Comparison of ENCODE assay signal across 28 cellular contexts in the genomic region with DNA sequence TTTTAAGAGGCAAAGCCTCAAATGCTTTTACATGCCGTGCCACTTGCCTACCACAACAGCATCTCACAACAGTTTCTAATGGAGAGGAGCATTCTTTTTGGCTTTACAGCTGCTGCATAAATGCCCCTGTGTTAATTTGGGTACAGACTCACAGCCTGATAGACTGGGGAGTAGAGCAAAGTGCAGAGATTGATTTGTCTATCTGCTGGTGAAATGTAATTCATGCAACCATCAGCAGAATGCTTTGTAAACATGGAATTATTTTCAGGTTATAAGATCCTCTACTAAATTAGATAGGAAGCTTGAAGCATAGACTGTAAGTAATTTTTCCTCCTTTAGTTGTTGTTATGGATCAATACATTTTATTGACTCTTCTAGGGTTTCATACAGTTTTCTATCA.
"Had no signal": no experiment of that assay in that cellular context is flagged by ENCODE, and none has a peak within 500 bp of the region (broad histone marks: within the 10 kb centered on the region; RNA-seq: fewer than 3 reads in every experiment).

No MANE protein-coding gene starts in this region.

- H3K27ac Mint-ChIP-seq: memory B cell; naive B cell; natural killer cell treated with Interleukin-12 subunit alpha and Interleukin-12 subunit beta and Interleukin-15 and Interleukin-18, amount 100 ng/mL, for 72 hours; stimulated activated effector memory CD8-positive, alpha-beta T cell treated with anti-CD3 and anti-CD28 coated beads, Interleukin-12 subunit alpha, Interleukin-12 subunit beta, amount 100 ng/mL, for 72 hours had no signal

- H3K9me3 Mint-ChIP-seq: memory B cell; naive B cell; natural killer cell treated with Interleukin-12 subunit alpha and Interleukin-12 subunit beta and Interleukin-15 and Interleukin-18, amount 100 ng/mL, for 72 hours; stimulated activated effector memory CD8-positive, alpha-beta T cell treated with anti-CD3 and anti-CD28 coated beads, Interleukin-12 subunit alpha, Interleukin-12 subunit beta, amount 100 ng/mL, for 72 hours had no signal

- H3K36me3 ChIP-seq: heart right ventricle, neutrophil, pancreas, thoracic aorta, tibial nerve, upper lobe of left lung had no signal

- H3K27ac ChIP-seq: coronary artery, esophagus squamous epithelium, heart right ventricle, neutrophil, pancreas, thoracic aorta, tibial nerve, upper lobe of left lung had no signal

- DNase-seq: dermis blood vessel endothelial cell; effector memory CD4-positive, alpha-beta T cell; erythroblast; esophagus squamous epithelium; foreskin melanocyte; glutamatergic neuron; heart right ventricle; hippocampal formation; islet precursor cell; kidney glomerular epithelial cell; left colon; left ventricle myocardium superior; naive B cell; pancreas; stimulated activated CD4-positive, alpha-beta T cell treated with anti-CD3 and anti-CD28 coated beads, Interleukin-2, amount 100 ng/mL, for 24 hours; stimulated activated CD4-positive, alpha-beta T cell treated with anti-CD3 and anti-CD28 coated beads, Interleukin-4, amount 100 ng/mL, for 24 hours; stimulated activated naive CD4-positive, alpha-beta T cell treated with Interleukin-2 at 50 U/mL for 16 hours; upper lobe of left lung had no signal

- H3K9me3 ChIP-seq: esophagus squamous epithelium, heart right ventricle, neutrophil, pancreas, thoracic aorta, tibial nerve, upper lobe of left lung had no signal

- H3K27me3 ChIP-seq: esophagus squamous epithelium, heart right ventricle, neutrophil, pancreas, tibial nerve, upper lobe of left lung had no signal

- ATAC-seq: heart right ventricle; left colon; natural killer cell treated with Interleukin-12 subunit alpha and Interleukin-12 subunit beta and Interleukin-15 and Interleukin-18, amount 100 ng/mL, for 72 hours; pancreas; sciatic nerve; stimulated activated effector memory CD8-positive, alpha-beta T cell treated with anti-CD3 and anti-CD28 coated beads, Interleukin-12 subunit alpha, Interleukin-12 subunit beta, amount 100 ng/mL, for 72 hours had no signal

- H3K4me3 Mint-ChIP-seq: memory B cell; naive B cell; natural killer cell treated with Interleukin-12 subunit alpha and Interleukin-12 subunit beta and Interleukin-15 and Interleukin-18, amount 100 ng/mL, for 72 hours; neural crest cell; stimulated activated effector memory CD8-positive, alpha-beta T cell treated with anti-CD3 and anti-CD28 coated beads, Interleukin-12 subunit alpha, Interleukin-12 subunit beta, amount 100 ng/mL, for 72 hours had no signal

- H3K4me1 Mint-ChIP-seq: naive B cell had no signal

- H3K36me3 Mint-ChIP-seq: naive B cell; natural killer cell treated with Interleukin-12 subunit alpha and Interleukin-12 subunit beta and Interleukin-15 and Interleukin-18, amount 100 ng/mL, for 72 hours; stimulated activated effector memory CD8-positive, alpha-beta T cell treated with anti-CD3 and anti-CD28 coated beads, Interleukin-12 subunit alpha, Interleukin-12 subunit beta, amount 100 ng/mL, for 72 hours had no signal

- H3K4me3 ChIP-seq: coronary artery, esophagus squamous epithelium, heart right ventricle, lung, pancreas, thoracic aorta, tibial nerve, upper lobe of left lung had no signal

- H3K27me3 Mint-ChIP-seq: memory B cell; naive B cell; natural killer cell treated with Interleukin-12 subunit alpha and Interleukin-12 subunit beta and Interleukin-15 and Interleukin-18, amount 100 ng/mL, for 72 hours had no signal
